Comparison of ENCODE assay signal across 8 cellular contexts in the genomic region with DNA sequence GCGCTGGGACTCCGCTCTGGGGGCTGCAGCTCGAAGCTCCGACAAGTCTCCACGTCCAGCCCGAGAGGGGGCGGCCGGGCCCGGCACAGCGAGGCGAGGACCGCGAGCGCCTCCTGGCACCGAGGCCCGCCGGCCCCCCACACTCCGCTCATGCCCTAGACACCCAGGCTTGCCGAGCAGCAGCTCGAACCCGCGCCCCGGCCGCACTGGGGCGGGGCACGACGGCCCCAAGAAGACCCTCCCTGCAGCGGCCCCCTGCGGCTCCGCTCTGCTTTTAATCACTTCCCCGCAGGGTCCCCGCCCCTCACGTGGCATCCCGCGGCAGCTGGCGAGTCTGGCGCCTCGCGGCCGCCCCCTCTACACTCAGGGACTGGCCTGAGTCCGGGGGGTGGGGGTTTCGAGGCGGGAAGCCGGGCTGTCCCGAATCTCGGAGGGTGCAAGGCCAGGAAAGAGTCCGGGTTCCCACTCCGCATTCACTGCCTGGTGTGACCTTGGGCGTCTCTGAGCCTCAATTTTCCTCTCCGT. TPM values are rescaled to one million over a fixed set of nuclear protein-coding genes. Genes with fewer than 3 reads are reported as not detected.
DNase-seq lines count a peak whose midpoint lies in the region; ATAC-seq and TF ChIP-seq lines count a peak whose summit lies in the region.

Gene SYT6, minus strand, starts transcription at position 249 of the 525 bp plus-strand sequence. Its CDS starts 97 bp downstream, at position 152.

- H3K36me3 Mint-ChIP-seq in Caco-2 (ENCODE audit: insufficient read depth, unreplicated experiment): no peaks in the 10 kb centered on the region

- CTCF ChIA-PET in Caco-2 (lab: Charles Lee): interaction anchor here (1.5 kb wide), 1 partner anchor 175 kb away, joined by 3 read pairs; the partner anchor contains the start of gene OLFML3

- peak within 1 kb of the TSS; percentile 42 for H3K4me3 Mint-ChIP-seq in Caco-2 (ENCODE audit: unreplicated experiment)

- no peaks in the 10 kb centered on the region for H3K4me1 Mint-ChIP-seq in Caco-2 (ENCODE audit: low read depth, unreplicated experiment)

- peaks cover 10% of the 10 kb centered on the region for H3K27me3 Mint-ChIP-seq in Caco-2 (ENCODE audit: insufficient read depth, unreplicated experiment)

- 1 to 2% (median 1%) methylated on average over 33 to 50 of the region's 50 CpGs for WGBS in psoas muscle, 3 donors

- no peaks in the 10 kb centered on the region for H3K4me1 ChIP-seq in Caco-2
- H3K4me1 ChIP-seq in Peyer's patch: peaks cover 0 to 28% (median 9%) of the 10 kb centered on the region in 4 donors
- peaks cover 8% of the 10 kb centered on the region for H3K4me1 ChIP-seq in cardiac muscle cell (ENCODE audit: low read depth)
- H3K4me1 ChIP-seq in psoas muscle: peaks cover 20% of the 10 kb centered on the region

- no TSS peak for BruUV-seq in Caco-2 (replicated peaks; lab: Mats Ljungman, UMichigan)

- H3K9me3 ChIP-seq in Caco-2 (no peaks in the 10 kb centered on the region), Peyer's patch (no peaks in the 10 kb centered on the region), cardiac muscle cell (ENCODE audit: low read depth) (no peaks in the 10 kb centered on the region), psoas muscle (no peaks in the 10 kb centered on the region)

- H3K27ac Mint-ChIP-seq in Caco-2 (ENCODE audit: unreplicated experiment): no peak within 1 kb of the TSS

- no peaks in the 10 kb centered on the region for H3K36me3 ChIP-seq in Caco-2 (ENCODE audit: control insufficient read depth, insufficient read depth, low read length)
- no peaks in the 10 kb centered on the region for H3K36me3 ChIP-seq in Peyer's patch
- no peaks in the 10 kb centered on the region for H3K36me3 ChIP-seq in cardiac muscle cell
- no peaks in the 10 kb centered on the region for H3K36me3 ChIP-seq in psoas muscle (ENCODE audit: insufficient read depth in 1 of 2, low read depth in 1 of 2)

- no peaks in the 10 kb centered on the region for H3K9me3 Mint-ChIP-seq in Caco-2 (ENCODE audit: unreplicated experiment)

- ATAC-seq in psoas muscle: peak; percentile 15 to 49 (median 28)

- TF ChIP-seq CTCF in Caco-2 (IDR thresholded peaks at IDR 0.05; ENCODE audit: insufficient read depth in 1 of 2, low read depth in 1 of 2, low read length in 1 of 2, severe bottlenecking in 1 of 2, unreplicated experiment in 1 of 2): no peak
- no peak for TF ChIP-seq CTCF in Peyer's patch (IDR thresholded peaks at IDR 0.05)
- peak; percentile 8 for TF ChIP-seq CTCF in cardiac muscle cell (IDR thresholded peaks at IDR 0.05; ENCODE audit: low read depth, low read length)
- TF ChIP-seq CTCF in psoas muscle (IDR thresholded peaks at IDR 0.05): no peak

- DNase-seq in Caco-2 (no peak), Peyer's patch (no peak), cardiac muscle cell (ENCODE audit: low read depth in 1 of 2, low spot score in 1 of 2) (peak in 1 of 2 donors; percentile 10), psoas muscle (peak in 1 of 2 donors; percentile 52), Ammon's horn (ENCODE audit: low spot score) (no peak), NCI-H2107 (lab: John Stamatoyannopoulos, UW) (no peak), OCI-M2 (lab: John Stamatoyannopoulos, UW; ENCODE audit: unreplicated experiment) (no peak), NCI-H2081 treated with DMSO at 0.1 percent for 48 hours (lab: John Stamatoyannopoulos, UW) (no peak)

- peak within 1 kb of the TSS; percentile 39 for H3K4me3 ChIP-seq in Caco-2 (ENCODE audit: low read depth, low read length)
- H3K4me3 ChIP-seq in Peyer's patch: peak within 1 kb of the TSS in 3 of 4 donors; percentile 30 to 50 (median 33)
- peak within 1 kb of the TSS; percentile 45 for H3K4me3 ChIP-seq in cardiac muscle cell
- H3K4me3 ChIP-seq in psoas muscle: peak within 1 kb of the TSS; percentile 67

- H3K27me3 ChIP-seq in Caco-2 (replicated peaks; ENCODE audit: control insufficient read depth, insufficient read depth, low read length) (no peaks in the 10 kb centered on the region; the same call in 1 of the 2 replicates), Peyer's patch (peaks cover 0 to 38% of the 10 kb centered on the region in 2 donors), cardiac muscle cell (peaks cover 81% of the 10 kb centered on the region), psoas muscle (ENCODE audit: insufficient read depth in 3 of 3, low read length in 2 of 3) (peaks cover 2 to 62% (median 42%) of the 10 kb centered on the region in 3 donors)

- H3K27ac ChIP-seq in Peyer's patch (no peak within 1 kb of the TSS), cardiac muscle cell (no peak within 1 kb of the TSS), psoas muscle (no peak within 1 kb of the TSS)

- no peak for TF ChIP-seq POLR2A in Peyer's patch (IDR thresholded peaks at IDR 0.05)

- intact Hi-C loops in Caco-2 (cut with micrococcal nuclease; ENCODE audit: unreplicated experiment) (no loop called here), psoas muscle (cut with DNase I) (loop anchor here in 1 of 2 donors (5.0 to 10.0 kb wide), 2 partner anchors 119 to 171 kb away; no protein-coding TSS in a partner anchor)

- POLR2A ChIA-PET in Caco-2 (lab: Charles Lee): no interaction called here

RNA-seq across cellular contexts. Expression of gene SYT6, which starts in this region (rescaled TPM):
- total RNA-seq in Caco-2 (2022) (0.32 and 0.60 TPM in 2 replicates), Peyer's patch (not detected), cardiac muscle cell (0.09 TPM in 1 of 2 replicates, not detected in the other), psoas muscle (under 1 TPM; 0.10 to 0.81 (median 0.47) TPM)
- polyA plus RNA-seq in cardiac muscle cell (0.44 TPM in 1 of 2 replicates, not detected in the other), psoas muscle (under 1 TPM; 0.03 to 0.42 (median 0.10) TPM)

Comparison
In these comparisons a context has a peak if more than half of its experiments do, and no peak if none do; other contexts are left out.
1. Peak in ATAC-seq and H3K4me3 ChIP-seq in psoas muscle; RNA of the gene not detected or under 1 TPM.